Comparison of ENCODE assay signal across 14 cellular contexts in the genomic region with DNA sequence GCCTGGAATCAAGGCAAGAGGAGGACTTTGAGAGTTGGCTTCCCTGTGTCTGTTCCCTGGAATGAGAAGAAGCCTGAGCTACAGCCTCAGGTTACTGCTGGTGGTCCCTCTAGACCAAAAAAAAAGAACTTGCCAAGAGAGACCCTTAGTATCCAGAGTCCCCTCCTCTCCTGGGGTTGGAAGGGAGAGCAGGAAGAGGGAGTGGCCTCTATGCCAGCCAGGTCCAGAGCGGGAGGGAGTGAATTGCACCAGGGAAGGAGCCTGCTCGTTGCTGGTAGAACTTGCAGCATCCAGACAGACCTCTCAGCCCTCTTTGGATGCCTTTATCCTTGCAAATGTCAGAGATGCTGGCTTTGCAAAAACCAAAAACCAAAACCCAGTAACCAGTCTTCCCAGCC.
DNase-seq lines count a peak whose midpoint lies in the region; ATAC-seq and TF ChIP-seq lines count a peak whose summit lies in the region.
"Had no signal": no experiment of that assay in that cellular context is flagged by ENCODE, and none has a peak within 500 bp of the region (broad histone marks: within the 10 kb centered on the region; RNA-seq: fewer than 3 reads in every experiment).

No MANE protein-coding gene starts in this region.

- H3K27ac ChIP-seq in endodermal cell (ENCODE audit: low read depth, low read length): no peak overlapping the region
- H3K27ac ChIP-seq: SJSA1 had no signal

- no peaks in the 10 kb centered on the region for H3K27me3 Mint-ChIP-seq in endodermal cell (ENCODE audit: insufficient read depth)

- no peaks in the 10 kb centered on the region for H3K4me1 ChIP-seq in endodermal cell (ENCODE audit: control insufficient read depth, insufficient read depth, low read length)

- no peak for ATAC-seq in HG03521 (IDR thresholded peaks at IDR 0.05; ENCODE audit: unreplicated experiment)
- ATAC-seq: HCT116 had no signal

- peak; percentile 81 for DNase-seq in NCI-H510A treated with DMSO at 0.1 percent for 48 hours (lab: John Stamatoyannopoulos, UW)
- no peak for DNase-seq in NCI-H510A (lab: John Stamatoyannopoulos, UW)
- peak; percentile 53 for DNase-seq in SHP77 treated with DMSO at 0.1 percent for 48 hours (lab: John Stamatoyannopoulos, UW)
- DNase-seq in left kidney (ENCODE audit: low read depth, low spot score): peak; percentile 52
- no peak for DNase-seq in endodermal cell
- DNase-seq in AG08396 (ENCODE audit: low spot score): no peak
- no peak for DNase-seq in DMS153 (lab: John Stamatoyannopoulos, UW)
- DNase-seq: NCI-H1417 treated with DMSO at 0.1 percent for 48 hours, NCI-H2029 treated with DMSO at 0.1 percent for 48 hours, NCI-H524 treated with DMSO at 0.1 percent for 48 hours, OCI-M1 had no signal

- no peaks in the 10 kb centered on the region for H3K36me3 ChIP-seq in endodermal cell (ENCODE audit: control insufficient read depth, insufficient read depth, low read length)
- H3K36me3 ChIP-seq: SJSA1 had no signal

- H3K4me1 Mint-ChIP-seq in endodermal cell: peaks cover 2% of the 10 kb centered on the region

- no peaks in the 10 kb centered on the region for H3K27me3 ChIP-seq in endodermal cell (ENCODE audit: control insufficient read depth, insufficient read depth, low read length, poor library complexity, severe bottlenecking)
- H3K27me3 ChIP-seq: SJSA1 had no signal

- peaks cover 11% of the 10 kb centered on the region for H3K9me3 Mint-ChIP-seq in endodermal cell

- H3K36me3 Mint-ChIP-seq in endodermal cell (ENCODE audit: low read depth): no peaks in the 10 kb centered on the region

- H3K4me3 Mint-ChIP-seq in endodermal cell: no peak overlapping the region

- H3K9me3 ChIP-seq in endodermal cell (ENCODE audit: control insufficient read depth, low read length): peaks cover 5% of the 10 kb centered on the region
- H3K9me3 ChIP-seq: SJSA1 had no signal

- H3K27ac Mint-ChIP-seq in endodermal cell: no peak overlapping the region

- WGBS in endodermal cell (ENCODE audit: insufficient coverage in 1 of 2, insufficient read length in 1 of 2), 2 experiments: 90 to 93% methylated on average over 2 of the region's 2 CpGs

- no peak overlapping the region for H3K9ac ChIP-seq in endodermal cell (ENCODE audit: extremely low read depth, low read length, poor library complexity, severe bottlenecking)

- no peak for TF ChIP-seq CTCF in endodermal cell (conservative IDR thresholded peaks at IDR 0.05)

- no peak overlapping the region for H3K4me3 ChIP-seq in endodermal cell (ENCODE audit: low read length)
- H3K4me3 ChIP-seq: SJSA1 had no signal

Comparison
In these comparisons a context has a peak if more than half of its experiments do, and no peak if none do; other contexts are left out.
1. DNase-seq: peak in NCI-H510A treated with DMSO at 0.1 percent for 48 hours (single experiment), SHP77 treated with DMSO at 0.1 percent for 48 hours (single experiment) and left kidney (single experiment); none in NCI-H510A (single experiment), endodermal cell (single experiment), AG08396 (single experiment) and DMS153 (single experiment).